ENCODE assay signal across 9 cellular contexts in the genomic region with DNA sequence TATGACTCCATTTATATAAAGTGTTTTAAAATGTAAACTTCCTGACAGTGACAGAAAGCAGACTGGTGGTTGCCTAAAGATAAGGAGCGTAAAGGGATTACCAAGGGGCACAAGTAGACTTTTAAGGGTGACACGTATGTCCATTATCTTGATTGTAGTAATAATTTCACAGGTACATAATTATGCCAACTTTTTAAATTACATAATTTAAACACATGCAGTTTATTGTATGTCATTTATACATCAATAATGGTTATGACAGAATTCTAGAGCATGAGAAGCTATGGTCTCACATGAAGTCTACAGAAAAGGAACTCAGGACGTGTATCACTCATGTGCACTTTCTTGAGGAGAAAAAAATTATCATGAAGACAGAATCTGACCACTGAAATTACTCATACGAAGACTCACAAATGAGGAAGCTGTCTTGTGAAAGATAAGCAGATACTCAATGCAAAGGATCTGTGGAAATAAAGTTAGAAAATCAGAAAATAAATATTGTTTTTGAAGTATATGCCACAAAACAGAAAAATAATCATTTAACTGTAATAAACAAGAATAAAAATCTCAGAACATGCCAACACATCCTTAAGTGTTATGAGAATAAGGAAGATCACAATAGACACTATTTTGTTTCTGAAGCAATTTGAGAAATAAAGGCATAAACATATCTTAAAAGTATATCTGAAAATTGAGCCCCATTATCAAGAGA.
A peak's percentile ranks its signal among the peaks of the same experiment; 100 is the strongest.
DNase-seq lines count a peak whose midpoint lies in the region; ATAC-seq and TF ChIP-seq lines count a peak whose summit lies in the region.
"Had no signal": no experiment of that assay in that cellular context is flagged by ENCODE, and none has a peak within 500 bp of the region (broad histone marks: within the 10 kb centered on the region; RNA-seq: fewer than 3 reads in every experiment).

No MANE protein-coding gene starts in this region.

- H3K27ac Mint-ChIP-seq in activated T-helper 17 cell treated with anti-CD3 and anti-CD28 coated beads, Interleukin-2, amount 50 U/mL, for 72 hours, result peak overlapping the region; percentile 60

- H3K9me3 Mint-ChIP-seq in activated T-helper 17 cell treated with anti-CD3 and anti-CD28 coated beads, Interleukin-2, amount 50 U/mL, for 72 hours, result peaks cover 3% of the 10 kb centered on the region

- H3K27ac ChIP-seq in right atrium auricular region, result no peak overlapping the region

- H3K27me3 ChIP-seq in right atrium auricular region, result no peaks in the 10 kb centered on the region
- H3K27me3 ChIP-seq: BE2C had no signal

- peak; percentile 50 for ATAC-seq in GM19438 (IDR thresholded peaks at IDR 0.05; ENCODE audit: low read depth, unreplicated experiment)
- peak; percentile 70 for ATAC-seq in HG03354 (IDR thresholded peaks at IDR 0.05; ENCODE audit: poor library complexity, severe bottlenecking, unreplicated experiment)
- ATAC-seq in activated T-helper 17 cell treated with anti-CD3 and anti-CD28 coated beads, Interleukin-2, amount 50 U/mL, for 72 hours (replicated peaks), result peak; percentile 87

- no peak overlapping the region for H3K4me3 Mint-ChIP-seq in activated T-helper 17 cell treated with anti-CD3 and anti-CD28 coated beads, Interleukin-2, amount 50 U/mL, for 72 hours

- no peaks in the 10 kb centered on the region for H3K36me3 ChIP-seq in right atrium auricular region
- H3K36me3 ChIP-seq: BE2C had no signal

- peaks cover 22% of the 10 kb centered on the region for H3K4me1 Mint-ChIP-seq in activated T-helper 17 cell treated with anti-CD3 and anti-CD28 coated beads, Interleukin-2, amount 50 U/mL, for 72 hours

- TF ChIP-seq CTCF in AG10803 (conservative IDR thresholded peaks at IDR 0.05; ENCODE audit: low read length) (no peak), right atrium auricular region (IDR thresholded peaks at IDR 0.05) (no peak)

- H3K36me3 Mint-ChIP-seq in activated T-helper 17 cell treated with anti-CD3 and anti-CD28 coated beads, Interleukin-2, amount 50 U/mL, for 72 hours (ENCODE audit: low read depth), result peaks cover 48% of the 10 kb centered on the region

- H3K4me1 ChIP-seq in right atrium auricular region, result peaks cover 0 to 3% of the 10 kb centered on the region in 2 donors
- H3K4me1 ChIP-seq: BE2C had no signal

- no peaks in the 10 kb centered on the region for H3K9me3 ChIP-seq in right atrium auricular region
- H3K9me3 ChIP-seq: BE2C had no signal

- H3K4me3 ChIP-seq in AG10803 (ENCODE audit: low read length) (no peak overlapping the region), right atrium auricular region (no peak overlapping the region)

- no peaks in the 10 kb centered on the region for H3K27me3 Mint-ChIP-seq in activated T-helper 17 cell treated with anti-CD3 and anti-CD28 coated beads, Interleukin-2, amount 50 U/mL, for 72 hours

- peak; percentile 10 for DNase-seq in AG10803 (ENCODE audit: low read depth)
- no peak for DNase-seq in anterior cingulate cortex (lab: John Stamatoyannopoulos, UW)
- DNase-seq in right atrium auricular region (ENCODE audit: low spot score), result no peak
- DNase-seq in hypothalamus (lab: John Stamatoyannopoulos, UW), result no peak
- DNase-seq in NK-92 treated with Interleukin-12 subunit alpha and Interleukin-12 subunit beta, amount 100 ng/mL, for 24 hours (lab: John Stamatoyannopoulos, UW), result no peak
- DNase-seq: BE2C had no signal
